ENCODE assay signal across 25 cellular contexts in the genomic region with DNA sequence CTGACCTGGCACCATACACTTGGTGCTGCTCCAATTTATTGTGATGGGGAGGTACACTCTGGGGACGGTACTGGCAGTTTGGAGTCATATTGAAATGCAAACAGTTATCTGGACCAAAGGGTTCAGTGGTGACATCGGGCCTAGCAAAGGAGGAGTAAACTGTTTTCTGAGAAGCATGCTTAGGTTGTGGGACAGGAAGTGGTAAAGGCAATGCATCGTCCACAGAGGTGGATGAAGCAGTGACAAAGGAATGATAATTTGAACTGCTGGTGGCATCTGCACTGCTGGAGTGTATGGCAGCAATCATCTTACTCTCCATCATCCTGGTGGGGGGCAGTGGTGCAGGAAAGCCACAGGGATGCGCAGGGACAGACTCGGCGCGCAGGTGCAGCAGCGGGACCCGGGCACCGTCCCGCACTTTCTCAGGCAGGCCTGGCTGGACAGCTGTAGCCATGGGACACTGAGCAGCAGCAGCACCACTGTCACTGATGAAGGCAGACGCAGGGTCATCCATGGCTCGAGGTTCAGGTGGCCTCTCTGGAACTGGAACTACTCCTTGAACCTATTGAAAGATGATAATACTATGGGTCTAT. TPM values are rescaled to one million over a fixed set of nuclear protein-coding genes. Genes with fewer than 3 reads are reported as not detected.
"Had no signal": no experiment of that assay in that cellular context is flagged by ENCODE, and none has a peak within 500 bp of the region (broad histone marks: within the 10 kb centered on the region; RNA-seq: fewer than 3 reads in every experiment).

No MANE protein-coding gene starts in this region.

- H3K27me3 Mint-ChIP-seq: naive thymus-derived CD4-positive, alpha-beta T cell; stimulated activated naive CD8-positive, alpha-beta T cell treated with anti-CD3 and anti-CD28 coated beads, Interleukin-15, Interleukin-2, amounts not matched to agents 100 ng/mL and 50 ng/mL, for 24 hours had no signal

- H3K4me1 ChIP-seq: esophagus squamous epithelium, gastrocnemius medialis, pancreas, right atrium auricular region, tibial artery had no signal

- ATAC-seq: gastrocnemius medialis; left lung; naive thymus-derived CD4-positive, alpha-beta T cell; pancreas; psoas muscle; SK-N-SH treated with all-trans-retinoic acid at 6 μM for 48 hours; WTC11 had no signal

- H3K27me3 ChIP-seq: esophagus squamous epithelium, gastrocnemius medialis, left lung, pancreas, right atrium auricular region, tibial artery had no signal

- H3K4me3 ChIP-seq: esophagus squamous epithelium, gastrocnemius medialis, left lung, lung, pancreas, psoas muscle, right atrium auricular region, tibial artery had no signal

- H3K4me1 Mint-ChIP-seq: WTC11 had no signal

- H3K27ac ChIP-seq: esophagus squamous epithelium, gastrocnemius medialis, left lung, pancreas, psoas muscle, right atrium auricular region, tibial artery had no signal

- H3K9me3 ChIP-seq: esophagus squamous epithelium, gastrocnemius medialis, left lung, pancreas, psoas muscle, right atrium auricular region, tibial artery had no signal

- DNase-seq: activated CD8-positive, alpha-beta memory T cell treated with anti-CD3 and anti-CD28 coated beads for 24 hours; activated gamma-delta T cell; activated T-cell treated with anti-CD3 and anti-CD28 coated beads, Interleukin-2, amount 50 U/mL, for 48 hours; central memory CD4-positive, alpha-beta T cell; effector memory CD4-positive, alpha-beta T cell; esophagus squamous epithelium; gastrocnemius medialis; hippocampal formation; kidney glomerular epithelial cell; left lung; naive thymus-derived CD4-positive, alpha-beta T cell; pancreas; psoas muscle; stimulated activated CD4-positive, alpha-beta T cell treated with anti-CD3 and anti-CD28 coated beads, Interleukin-4, amount 100 ng/mL, for 24 hours; T-helper 9 cell; tibial artery had no signal

- H3K4me3 Mint-ChIP-seq: stimulated activated naive CD8-positive, alpha-beta T cell treated with anti-CD3 and anti-CD28 coated beads, Interleukin-15, Interleukin-2, amounts not matched to agents 100 ng/mL and 50 ng/mL, for 24 hours; WTC11 had no signal

- H3K9me3 Mint-ChIP-seq: activated naive CD4-positive, alpha-beta T cell treated with anti-CD3 and anti-CD28 coated beads, Interleukin-2, amount 50 U/mL, for 72 hours; naive thymus-derived CD4-positive, alpha-beta T cell; stimulated activated naive CD8-positive, alpha-beta T cell treated with anti-CD3 and anti-CD28 coated beads, Interleukin-15, Interleukin-2, amounts not matched to agents 100 ng/mL and 50 ng/mL, for 24 hours; WTC11 had no signal

- H3K27ac Mint-ChIP-seq: stimulated activated naive CD8-positive, alpha-beta T cell treated with anti-CD3 and anti-CD28 coated beads, Interleukin-15, Interleukin-2, amounts not matched to agents 100 ng/mL and 50 ng/mL, for 24 hours; WTC11 had no signal

RNA-seq across cellular contexts. Expression of a gene that starts 28.0 kb away (rescaled TPM):
- total RNA-seq: activated naive CD4-positive, alpha-beta T cell treated with anti-CD3 and anti-CD28 coated beads, Interleukin-2, amount 50 U/mL, for 72 hours; dermis microvascular lymphatic vessel endothelial cell; endothelial cell of umbilical vein; gastrocnemius medialis; naive thymus-derived CD4-positive, alpha-beta T cell; right atrium auricular region had no signal
- polyA plus RNA-seq: endothelial cell of umbilical vein; naive thymus-derived CD4-positive, alpha-beta T cell; urinary bladder had no signal
